In genomic region chr11:64996327-64996709, GRCh38 we compare ENCODE assay signal across 6 cellular contexts. TPM values are rescaled to one million over a fixed set of nuclear protein-coding genes. Genes with fewer than 3 reads are reported as not detected.
DNase-seq lines count a peak whose midpoint lies in the region; ATAC-seq and TF ChIP-seq lines count a peak whose summit lies in the region.
"Had no signal": no experiment of that assay in that cellular context is flagged by ENCODE, and none has a peak within 500 bp of the region (broad histone marks: within the 10 kb centered on the region; RNA-seq: fewer than 3 reads in every experiment).

No MANE protein-coding gene starts in this region.

- H3K9me2 ChIP-seq in hepatocyte (replicated peaks; ENCODE audit: insufficient read depth) = no peaks in the 10 kb centered on the region

- no peak for DNase-seq in SJCRH30
- DNase-seq in hepatocyte (ENCODE audit: low spot score) = no peak
- no peak for DNase-seq in thoracic aorta (ENCODE audit: low spot score)
- DNase-seq: activated gamma-delta T cell treated with Interleukin-2 at 50 U/mL for 16 hours had no signal

- H2AFZ ChIP-seq in hepatocyte = no peak overlapping the region

- H3K27me3 ChIP-seq in SJCRH30 (no peaks in the 10 kb centered on the region), hepatocyte (no peaks in the 10 kb centered on the region), thoracic aorta (replicated peaks; ENCODE audit: insufficient read depth) (no peaks in the 10 kb centered on the region)

- H3K4me3 ChIP-seq in SJCRH30 (peak overlapping the region; percentile 28; the same call in 1 of the 2 replicates), hepatocyte (no peak overlapping the region), thoracic aorta (peak overlapping the region; percentile 68)

- no peaks in the 10 kb centered on the region for H4K20me1 ChIP-seq in hepatocyte (ENCODE audit: insufficient read depth, poor library complexity, severe bottlenecking)

- H3K4me2 ChIP-seq in hepatocyte = peak overlapping the region; percentile 69

- ATAC-seq in thoracic aorta (ENCODE audit: insufficient number of reproducible peaks, low FRiP score, low read depth) = peak; percentile 29
- no peak for ATAC-seq in GM21723 (IDR thresholded peaks at IDR 0.05; ENCODE audit: unreplicated experiment)
- ATAC-seq in HG02642 (IDR thresholded peaks at IDR 0.05; ENCODE audit: poor library complexity, unreplicated experiment) = no peak

- 68% methylated on average over 11 of the region's 11 CpGs for WGBS in hepatocyte (ENCODE audit: low lambda C conversion rate, missing lambda C conversion rate)

- H3K27ac ChIP-seq in SJCRH30 (no peak overlapping the region), hepatocyte (peak overlapping the region; percentile 50), thoracic aorta (peak overlapping the region; percentile 55)

- H3K36me3 ChIP-seq in SJCRH30 (no peaks in the 10 kb centered on the region), hepatocyte (replicated peaks; ENCODE audit: insufficient read depth, low read depth) (no peaks in the 10 kb centered on the region), thoracic aorta (no peaks in the 10 kb centered on the region)

- H3K79me2 ChIP-seq in hepatocyte = no peaks in the 10 kb centered on the region

- peaks cover 13% of the 10 kb centered on the region; the same call in 1 of the 2 replicates for H3K4me1 ChIP-seq in SJCRH30
- peaks cover 26% of the 10 kb centered on the region for H3K4me1 ChIP-seq in hepatocyte (ENCODE audit: insufficient read depth)
- H3K4me1 ChIP-seq in thoracic aorta (ENCODE audit: control insufficient read depth in 1 of 2, low read depth in 2 of 2) = peaks cover 5 to 13% of the 10 kb centered on the region in 2 donors

- H3K9me3 ChIP-seq in SJCRH30 (replicated peaks) (no peaks in the 10 kb centered on the region), hepatocyte (ENCODE audit: low read depth) (no peaks in the 10 kb centered on the region), thoracic aorta (no peaks in the 10 kb centered on the region)

- no peak for TF ChIP-seq CTCF in hepatocyte (IDR thresholded peaks at IDR 0.05; ENCODE audit: poor library complexity)
- no peak for TF ChIP-seq CTCF in thoracic aorta (IDR thresholded peaks at IDR 0.05)

RNA-seq across cellular contexts. Expression of gene BATF2, which starts 0.5 kb away (rescaled TPM):
- total RNA-seq in SJCRH30 (2014; rRNA removed; shearing (Covaris generic)) = 0.43 and 0.51 TPM in 2 replicates
- total RNA-seq in hepatocyte = 0.68 and 1.9 TPM in 2 replicates
- polyA plus RNA-seq in hepatocyte = 2.6 TPM in 1 of 2 replicates, not detected in the other
- 1 to 10 TPM in 1 of 2 donors, under 1 TPM in 1; 0.92 to 2.6 TPM for total RNA-seq in thoracic aorta

RNA-seq across cellular contexts. Expression of gene ARL2, which starts 17.6 kb away (rescaled TPM):
- total RNA-seq in SJCRH30 (2014; rRNA removed; shearing (Covaris generic)) = 80.9 and 94.8 TPM in 2 replicates
- total RNA-seq in hepatocyte = 68.2 and 69.1 TPM in 2 replicates
- 126 and 127 TPM in 2 replicates for polyA plus RNA-seq in hepatocyte
- 100 to 1,000 TPM in 1 of 2 donors, 10 to 100 TPM in 1; 85.5 to 197 TPM for total RNA-seq in thoracic aorta

RNA-seq across cellular contexts. Expression of gene MAJIN, which starts 24.4 kb away (rescaled TPM):
- total RNA-seq in SJCRH30 (2014; rRNA removed; shearing (Covaris generic)) = not detected in 2 replicates
- not detected in 2 replicates for total RNA-seq in hepatocyte
- not detected in 2 replicates for polyA plus RNA-seq in hepatocyte
- not detected for total RNA-seq in thoracic aorta

RNA-seq across cellular contexts. Expression of gene SNX15, which starts 30.9 kb away (rescaled TPM):
- 13.8 and 14.8 TPM in 2 replicates for total RNA-seq in SJCRH30 (2014; rRNA removed; shearing (Covaris generic))
- total RNA-seq in hepatocyte (9.9 and 12.9 TPM in 2 replicates), thoracic aorta (10 to 100 TPM; 20.7 to 22.7 TPM)
- polyA plus RNA-seq in hepatocyte = 22.0 and 27.3 TPM in 2 replicates

RNA-seq across cellular contexts. Expression of gene SAC3D1, which starts 44.7 kb away (rescaled TPM):
- 15.0 TPM in 2 replicates for total RNA-seq in SJCRH30 (2014; rRNA removed; shearing (Covaris generic))
- total RNA-seq in hepatocyte (10.8 and 12.2 TPM in 2 replicates), thoracic aorta (10 to 100 TPM in 1 of 2 donors, 1 to 10 TPM in 1; 4.7 to 18.0 TPM)
- 18.5 and 23.8 TPM in 2 replicates for polyA plus RNA-seq in hepatocyte
